Comparison of ENCODE assay signal across 26 cellular contexts in the genomic region with DNA sequence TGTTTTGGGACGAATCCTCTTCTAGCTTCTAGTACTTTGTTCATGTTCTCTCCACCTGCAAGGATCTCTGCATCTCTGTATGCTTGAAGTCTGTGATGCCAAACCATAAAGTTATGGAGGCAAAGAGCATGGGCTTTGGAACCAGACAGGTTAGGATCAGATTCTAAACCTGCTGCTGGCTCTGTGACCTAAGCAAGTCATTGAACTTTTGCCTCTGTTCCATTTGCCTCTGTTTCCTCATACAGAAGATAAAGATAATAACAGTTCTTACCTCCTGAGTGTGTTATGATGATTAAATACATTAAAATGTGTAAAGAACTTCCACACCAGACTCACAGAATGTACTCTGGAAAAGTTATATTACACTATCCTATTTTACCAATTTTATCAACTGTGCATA.
"Had no signal": no experiment of that assay in that cellular context is flagged by ENCODE, and none has a peak within 500 bp of the region (broad histone marks: within the 10 kb centered on the region; RNA-seq: fewer than 3 reads in every experiment).

No MANE protein-coding gene starts in this region.

- H3K27me3 ChIP-seq: heart right ventricle, hepatocyte, pancreas, sigmoid colon, stomach, testis, thyroid gland, transverse colon, upper lobe of right lung had no signal

- H2AFZ ChIP-seq: hepatocyte had no signal

- H3K79me2 ChIP-seq: hepatocyte had no signal

- H3K4me2 ChIP-seq: hepatocyte, smooth muscle cell had no signal

- H3K4me3 ChIP-seq: heart right ventricle, hepatocyte, left ventricle myocardium inferior, lung, pancreas, prostate gland, sigmoid colon, smooth muscle cell, stomach, testis, thyroid gland, transverse colon, upper lobe of right lung had no signal

- DNase-seq: heart right ventricle; kidney; left ventricle myocardium inferior; mesendoderm; naive B cell; natural killer cell; nephron progenitor cell; nucleus accumbens; pancreas; posterior cingulate gyrus; retina; right cardiac atrium; sigmoid colon; stimulated activated CD4-positive, alpha-beta T cell treated with anti-CD3 and anti-CD28 coated beads, Interleukin-1b, Interleukin-23, amount 100 ng/mL, for 48 hours; stimulated activated CD4-positive, alpha-beta T cell treated with anti-CD3 and anti-CD28 coated beads, Interleukin-4, amount 100 ng/mL, for 1 hour; stimulated activated naive B cell treated with anti-CD40 and anti-IgM and Interleukin-4, amounts not matched to agents 10 μg/mL and 1 μg/mL and 100 μg/mL, for 72 hours; stimulated activated naive CD8-positive, alpha-beta T cell treated with anti-CD3 and anti-CD28 coated beads, Interleukin-15, Interleukin-2, amounts not matched to agents 100 U/mL and 50 U/mL, for 24 hours; stomach; testis; thyroid gland; transverse colon; upper lobe of right lung had no signal

- H3K36me3 ChIP-seq: heart right ventricle, left ventricle myocardium inferior, pancreas, prostate gland, sigmoid colon, stomach, thyroid gland, transverse colon, upper lobe of right lung had no signal

- H3K9me3 ChIP-seq: heart right ventricle, left ventricle myocardium inferior, pancreas, prostate gland, sigmoid colon, stomach, testis, thyroid gland, transverse colon, upper lobe of right lung had no signal

- H3K27ac ChIP-seq: heart right ventricle, left ventricle myocardium inferior, pancreas, prostate gland, sigmoid colon, stomach, testis, thyroid gland, transverse colon, upper lobe of right lung had no signal

- H3K4me1 ChIP-seq: left ventricle myocardium inferior, pancreas, prostate gland, sigmoid colon, stomach, testis, thyroid gland had no signal

- ATAC-seq: heart right ventricle; natural killer cell; pancreas; right cardiac atrium; stimulated activated naive B cell treated with anti-CD40 and anti-IgM and Interleukin-4, amounts not matched to agents 10 μg/mL and 1 μg/mL and 100 μg/mL, for 72 hours; stimulated activated naive CD8-positive, alpha-beta T cell treated with anti-CD3 and anti-CD28 coated beads, Interleukin-15, Interleukin-2, amounts not matched to agents 100 U/mL and 50 U/mL, for 24 hours; upper lobe of right lung had no signal
